8 cellular contexts compared by ENCODE assay signal in the genomic region with DNA sequence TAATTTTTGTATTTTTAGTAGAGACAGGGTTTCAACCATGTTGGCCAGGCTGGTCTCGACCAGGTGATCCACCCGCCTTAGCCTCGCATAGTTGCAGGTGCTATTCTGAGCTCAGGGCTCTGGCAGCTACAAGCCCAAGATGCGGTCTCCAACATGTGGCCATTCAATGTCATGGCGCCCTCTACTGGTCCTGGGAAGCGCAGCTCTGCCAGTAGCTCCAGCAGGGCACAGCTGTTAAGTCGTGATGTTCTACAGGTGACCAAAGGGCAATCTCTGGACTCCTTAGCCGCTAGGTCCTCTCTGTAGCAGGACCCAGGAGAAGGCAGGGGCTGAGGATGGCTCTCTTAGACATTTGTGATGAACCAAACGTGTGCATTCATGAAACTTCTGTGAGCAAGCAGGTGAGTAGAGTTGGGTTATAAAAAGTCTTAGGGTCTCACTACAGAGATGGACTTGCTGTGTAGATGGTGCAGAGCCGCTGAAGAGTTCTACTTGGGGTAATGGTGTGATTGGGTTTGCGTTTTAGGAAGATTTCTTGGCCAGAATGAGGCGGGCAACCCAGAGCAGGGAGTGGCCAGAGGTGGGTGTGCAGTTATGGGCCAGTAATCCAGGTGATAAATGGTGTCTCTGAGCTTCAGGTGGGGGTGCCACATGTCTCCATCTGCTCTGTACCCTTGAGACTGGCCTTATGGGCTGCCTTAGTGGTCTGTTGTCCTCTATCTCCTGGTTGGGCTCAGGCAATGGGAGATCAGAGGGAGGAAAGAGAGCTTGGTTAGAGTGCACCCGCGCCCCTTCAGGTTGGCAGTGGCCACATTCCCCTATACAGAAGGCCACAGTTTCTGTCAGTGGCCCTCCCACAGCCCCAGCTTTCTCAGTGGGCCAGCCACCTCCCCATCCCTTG.
DNase-seq lines count a peak whose midpoint lies in the region; TF ChIP-seq lines count a peak whose summit lies in the region.

No MANE protein-coding gene starts in this region.

- no peaks in the 10 kb centered on the region; the same call in 1 of the 2 replicates for H3K9me3 ChIP-seq in iPS DF 6.9 (ENCODE audit: control insufficient read depth, insufficient read depth, low read length)

- no peaks in the 10 kb centered on the region for H3K36me3 ChIP-seq in iPS DF 6.9 (ENCODE audit: control insufficient read depth, insufficient read depth, low read length)

- H3K4me3 ChIP-seq in astrocyte of the cerebellum (ENCODE audit: low read depth, low read length), result no peak overlapping the region
- H3K4me3 ChIP-seq in iPS DF 6.9 (ENCODE audit: low read length), result no peak overlapping the region

- DNase-seq in NCI-H1436 (lab: John Stamatoyannopoulos, UW), result peak; percentile 6
- DNase-seq in NCI-H1436 treated with DMSO at 0.1 percent for 48 hours (lab: John Stamatoyannopoulos, UW), result no peak
- DNase-seq in HCEC 1CT, result peak; percentile 67
- DNase-seq in NCI-H1092 treated with DMSO at 0.1 percent for 48 hours (lab: John Stamatoyannopoulos, UW), result peak; percentile 55
- peak; percentile 4 to 80 (median 25) for DNase-seq in T-helper 2 cell
- peak; percentile 61 for DNase-seq in astrocyte of the cerebellum (ENCODE audit: low read depth)
- DNase-seq in iPS DF 6.9 (ENCODE audit: low read depth, low spot score), result peak; percentile 71
- DNase-seq in stimulated activated CD4-positive, alpha-beta T cell treated with anti-CD3 and anti-CD28 coated beads, Interleukin-12 subunit alpha, Interleukin-12 subunit beta, amount 100 ng/mL, for 4 hours, result peak; percentile 52

- in situ Hi-C loops in astrocyte of the cerebellum (cut with HindIII; ENCODE audit: low sequenced_read_pairs), result loop anchor here (25.0 kb wide), 1 partner anchor 205 kb away; no protein-coding TSS in a partner anchor

- no peak overlapping the region for H3K27ac ChIP-seq in iPS DF 6.9 (ENCODE audit: low read length)

- no peaks in the 10 kb centered on the region for H3K27me3 ChIP-seq in iPS DF 6.9 (ENCODE audit: control insufficient read depth, insufficient read depth, low read length)

- H3K4me1 ChIP-seq in iPS DF 6.9 (ENCODE audit: control insufficient read depth, insufficient read depth, low read length), result no peaks in the 10 kb centered on the region

- no CpG with 5 or more reads among the region's 14 CpGs for WGBS in iPS DF 6.9 (ENCODE audit: insufficient coverage, insufficient read length)

- peak; percentile 96 for TF ChIP-seq CTCF in astrocyte of the cerebellum (IDR thresholded peaks at IDR 0.05; ENCODE audit: low read depth, low read length, missing control alignments)
